8 cellular contexts compared by ENCODE assay signal in genomic region chr11:35391922-35392813, GRCh38. TPM values are rescaled to one million over a fixed set of nuclear protein-coding genes. Genes with fewer than 3 reads are reported as not detected.
DNase-seq lines count a peak whose midpoint lies in the region; ATAC-seq lines count a peak whose summit lies in the region.

No MANE protein-coding gene starts in this region.

- peak; percentile 90 for DNase-seq in GM03348 (ENCODE audit: low spot score)
- peak; percentile 71 for DNase-seq in NCI-H2227 treated with DMSO at 0.1 percent for 48 hours (lab: John Stamatoyannopoulos, UW)
- peak; percentile 86 to 95 for DNase-seq in activated CD4-positive, alpha-beta T cell treated with anti-CD3 and anti-CD28 coated beads for 4 hours
- DNase-seq in cerebellum (ENCODE audit: low spot score) = peak; percentile 57
- DNase-seq in left colon = peak; percentile 63 to 87
- peak; percentile 81 for DNase-seq in stimulated activated CD4-positive, alpha-beta T cell treated with anti-CD3 and anti-CD28 coated beads, Interleukin-1b, Interleukin-23, amount 100 ng/mL, for 48 hours

- ATAC-seq in HG02763 (IDR thresholded peaks at IDR 0.05; ENCODE audit: unreplicated experiment) (peak; percentile 55), left colon (peak; percentile 75), HG03095 (IDR thresholded peaks at IDR 0.05; ENCODE audit: unreplicated experiment) (no peak)

- intact Hi-C loops in left colon (cut with DNase I, micrococcal nuclease) = loop anchor here in 1 of 2 donors (5.0 to 10.0 kb wide), 2 partner anchors 397 to 470 kb away; no protein-coding TSS in a partner anchor

RNA-seq across cellular contexts. Expression of gene SLC1A2, which starts 27.2 kb away (rescaled TPM):
- total RNA-seq in cerebellum (135 TPM), left colon (under 1 TPM; 0.43 to 0.50 TPM)

Comparison
In these comparisons a context has a peak if more than half of its experiments do, and no peak if none do; other contexts are left out.
1. RNA of gene SLC1A2, which starts 27.2 kb away (total RNA-seq): 135 TPM in cerebellum (single experiment); 0.43 to 0.50 TPM in left colon; every median in the first group is over 10 times any median in the second.
2. Peak in every context shown above with its lines, with median percentiles within 50 percentile points of each other: DNase-seq.